In genomic region chr1:109890115-109890953, GRCh38 we compare ENCODE assay signal across 10 cellular contexts. TPM values are rescaled to one million over a fixed set of nuclear protein-coding genes. Genes with fewer than 3 reads are reported as not detected.
A peak's percentile ranks its signal among the peaks of the same experiment; 100 is the strongest.
DNase-seq lines count a peak whose midpoint lies in the region; ATAC-seq and TF ChIP-seq lines count a peak whose summit lies in the region.
"Had no signal": no experiment of that assay in that cellular context is flagged by ENCODE, and none has a peak within 500 bp of the region (broad histone marks: within the 10 kb centered on the region; RNA-seq: fewer than 3 reads in every experiment).

No MANE protein-coding gene starts in this region.

- peak; percentile 92 for ATAC-seq in stimulated activated naive CD8-positive, alpha-beta T cell treated with anti-CD3 and anti-CD28 coated beads, Interleukin-15, Interleukin-2, amounts not matched to agents 100 U/mL and 50 U/mL, for 24 hours
- no peak for ATAC-seq in GM19324 (IDR thresholded peaks at IDR 0.05; ENCODE audit: low FRiP score, unreplicated experiment)
- ATAC-seq: gastrocnemius medialis had no signal

- DNase-seq in activated effector memory CD4-positive, alpha-beta T cell treated with anti-CD3 and anti-CD28 coated beads, Interleukin-2, amount 50 U/mL, for 16 hours: peak; percentile 84
- DNase-seq in activated effector memory CD4-positive, alpha-beta T cell treated with Interleukin-2 at 50 U/mL for 16 hours: no peak
- DNase-seq in activated T-cell treated with anti-CD3 and anti-CD28 coated beads for 48 hours (ENCODE audit: low read depth) (peak; percentile 68), neural crest cell (ENCODE audit: low read depth, low spot score) (no peak), germinal center (ENCODE audit: low spot score) (no peak), medulla oblongata (ENCODE audit: extremely low spot score) (no peak)
- DNase-seq in stimulated activated naive CD8-positive, alpha-beta T cell treated with anti-CD3 and anti-CD28 coated beads, Interleukin-15, Interleukin-2, amounts not matched to agents 100 U/mL and 50 U/mL, for 24 hours: peak; percentile 74
- DNase-seq: gastrocnemius medialis, NCI-H69 had no signal

- peaks cover 4% of the 10 kb centered on the region for H3K9me3 Mint-ChIP-seq in neural crest cell

- H3K27me3 Mint-ChIP-seq in neural crest cell (ENCODE audit: low read depth): no peaks in the 10 kb centered on the region

- H3K4me1 Mint-ChIP-seq in neural crest cell: peaks cover 10% of the 10 kb centered on the region

- H3K27ac Mint-ChIP-seq in neural crest cell (ENCODE audit: unreplicated experiment): peak overlapping the region; percentile 0

- TF ChIP-seq CTCF in neural crest cell (conservative IDR thresholded peaks at IDR 0.05): no peak

- H3K4me3 Mint-ChIP-seq in neural crest cell: no peak overlapping the region

- H3K36me3 Mint-ChIP-seq in neural crest cell (ENCODE audit: low read depth): no peaks in the 10 kb centered on the region

RNA-seq across cellular contexts. Expression of gene CSF1, which starts 20.3 kb away (rescaled TPM):
- 16.0 and 17.9 TPM in 2 replicates for total RNA-seq in neural crest cell

Comparison
In these comparisons a context has a peak if more than half of its experiments do, and no peak if none do; other contexts are left out.
1. DNase-seq: peak in activated effector memory CD4-positive, alpha-beta T cell treated with anti-CD3 and anti-CD28 coated beads, Interleukin-2, amount 50 U/mL, for 16 hours (single experiment), activated T-cell treated with anti-CD3 and anti-CD28 coated beads for 48 hours (single experiment) and stimulated activated naive CD8-positive, alpha-beta T cell treated with anti-CD3 and anti-CD28 coated beads, Interleukin-15, Interleukin-2, amounts not matched to agents 100 U/mL and 50 U/mL, for 24 hours (single experiment); none in activated effector memory CD4-positive, alpha-beta T cell treated with Interleukin-2 at 50 U/mL for 16 hours (single experiment), neural crest cell (single experiment), germinal center (single experiment) and medulla oblongata (single experiment).